9 cellular contexts compared by ENCODE assay signal in genomic region chr14:90658541-90658967, GRCh38.
DNase-seq lines count a peak whose midpoint lies in the region; ATAC-seq, FAIRE-seq and TF ChIP-seq lines count a peak whose summit lies in the region.
"Had no signal": no experiment of that assay in that cellular context is flagged by ENCODE, and none has a peak within 500 bp of the region (broad histone marks: within the 10 kb centered on the region; RNA-seq: fewer than 3 reads in every experiment).

No MANE protein-coding gene starts in this region.

- 80% methylated on average over 8 of the region's 8 CpGs for WGBS in esophagus muscularis mucosa

- H3K4me1 ChIP-seq in esophagus muscularis mucosa, result peaks cover 18 to 69% (median 60%) of the 10 kb centered on the region in 4 donors

- no peak for TF ChIP-seq EP300 in esophagus muscularis mucosa (IDR thresholded peaks at IDR 0.05)

- H3K9me3 ChIP-seq in esophagus muscularis mucosa, result no peaks in the 10 kb centered on the region

- H3K27me3 ChIP-seq in esophagus muscularis mucosa, result no peaks in the 10 kb centered on the region

- H3K4me3 ChIP-seq in epithelial cell of esophagus (ENCODE audit: low read length) (no peak overlapping the region), esophagus muscularis mucosa (no peak overlapping the region)

- H3K36me3 ChIP-seq in esophagus muscularis mucosa, result peaks cover 0 to 43% (median 13%) of the 10 kb centered on the region in 4 donors

- no peak for TF ChIP-seq POLR2A in GM12892 (IDR thresholded peaks at IDR 0.05; ENCODE audit: low read depth, low read length)
- no peak for TF ChIP-seq POLR2A in esophagus muscularis mucosa (IDR thresholded peaks at IDR 0.05; ENCODE audit: low read depth)

- DNase-seq in stimulated activated CD4-positive, alpha-beta T cell treated with anti-CD3 and anti-CD28 coated beads, Interleukin-15, amount 100 ng/mL, for 24 hours, result peak; percentile 39
- DNase-seq in stimulated activated CD4-positive, alpha-beta T cell treated with anti-CD3 and anti-CD28 coated beads, Interleukin-4, amount 100 ng/mL, for 1 hour, result no peak
- DNase-seq in RPMI7951 (ENCODE audit: low read depth) (peak; percentile 89), epithelial cell of esophagus (ENCODE audit: low read depth) (peak; percentile 86), GM12892 (ENCODE audit: insufficient read length) (no peak), esophagus muscularis mucosa (ENCODE audit: extremely low spot score) (no peak)
- no peak for DNase-seq in effector CD8-positive, alpha-beta T cell (lab: John Stamatoyannopoulos, UW)

- TF ChIP-seq CTCF in epithelial cell of esophagus (IDR thresholded peaks at IDR 0.05; ENCODE audit: insufficient read depth, low read depth, low read length, missing control alignments), result no peak
- TF ChIP-seq CTCF in esophagus muscularis mucosa (IDR thresholded peaks at IDR 0.05), result no peak

- ATAC-seq in GM19463 (IDR thresholded peaks at IDR 0.05; ENCODE audit: unreplicated experiment), result no peak

- intact Hi-C loops in esophagus muscularis mucosa (cut with DNase I), result no loop called here

- no peak overlapping the region for H3K27ac ChIP-seq in esophagus muscularis mucosa (replicated peaks in 1 of 4)
- H3K27ac ChIP-seq: KMS-11 had no signal

- FAIRE-seq in GM12892 (lab: Jason Lieb, UNC), result no peak

Comparison
In these comparisons a context has a peak if more than half of its experiments do, and no peak if none do; other contexts are left out.
1. DNase-seq: peak in stimulated activated CD4-positive, alpha-beta T cell treated with anti-CD3 and anti-CD28 coated beads, Interleukin-15, amount 100 ng/mL, for 24 hours (single experiment), RPMI7951 (single experiment) and epithelial cell of esophagus (single experiment); none in stimulated activated CD4-positive, alpha-beta T cell treated with anti-CD3 and anti-CD28 coated beads, Interleukin-4, amount 100 ng/mL, for 1 hour (single experiment), effector CD8-positive, alpha-beta T cell (single experiment), GM12892 (single experiment) and esophagus muscularis mucosa (single experiment).